In the genomic region with DNA sequence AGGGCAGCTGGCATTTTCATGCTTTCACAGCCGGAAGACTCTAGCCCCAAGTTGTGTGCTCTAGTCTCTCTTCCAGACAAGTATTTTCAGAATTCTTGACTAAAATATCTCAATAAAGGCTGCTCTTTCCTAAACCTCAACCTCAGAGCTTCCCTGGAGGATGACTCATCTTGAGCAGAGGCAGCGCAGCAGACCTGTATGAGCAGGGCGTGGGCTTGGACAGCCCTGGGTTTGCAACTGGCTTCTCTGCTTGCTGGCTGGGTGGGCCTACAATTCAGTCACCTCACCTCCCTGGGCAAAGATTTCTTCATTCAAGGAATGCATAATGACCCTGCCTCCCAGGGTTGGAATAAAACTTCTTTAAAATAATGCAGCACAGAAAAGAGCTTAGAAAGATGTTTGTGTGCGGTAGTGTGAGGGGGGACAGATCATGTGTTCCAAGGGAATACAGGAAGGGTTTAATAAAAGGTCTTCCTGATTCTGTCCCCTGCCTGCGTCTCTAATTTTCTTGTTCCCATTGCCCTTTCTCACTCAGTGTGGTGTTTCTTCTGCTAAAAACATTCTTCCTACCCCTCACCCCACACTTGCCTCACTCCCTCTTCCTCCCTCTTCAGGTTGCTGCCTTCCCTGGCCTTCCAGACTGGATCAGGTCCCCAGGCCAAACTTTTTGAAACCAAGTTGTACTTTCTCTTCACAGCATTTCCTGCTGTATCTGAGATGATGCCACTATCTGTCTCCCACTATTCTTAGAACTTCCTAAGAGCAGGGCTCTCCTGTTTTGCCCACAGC, we compare ENCODE assay signal across 11 cellular contexts. TPM values are rescaled to one million over a fixed set of nuclear protein-coding genes. Genes with fewer than 3 reads are reported as not detected.
DNase-seq lines count a peak whose midpoint lies in the region; ATAC-seq and TF ChIP-seq lines count a peak whose summit lies in the region.
"Had no signal": no experiment of that assay in that cellular context is flagged by ENCODE, and none has a peak within 500 bp of the region (broad histone marks: within the 10 kb centered on the region; RNA-seq: fewer than 3 reads in every experiment).

No MANE protein-coding gene starts in this region.

- no peaks in the 10 kb centered on the region; the same call in 1 of the 2 replicates for H3K27me3 ChIP-seq in IMR-90 (ENCODE audit: control insufficient read depth, insufficient read depth, low read length)
- H3K27me3 ChIP-seq in brain microvascular endothelial cell (replicated peaks) = no peaks in the 10 kb centered on the region
- H3K27me3 ChIP-seq in left lung = no peaks in the 10 kb centered on the region
- no peaks in the 10 kb centered on the region for H3K27me3 ChIP-seq in sigmoid colon

- H3K4me2 ChIP-seq in IMR-90 (ENCODE audit: low read depth, low read length) = no peak overlapping the region; the same call in 1 of the 2 replicates

- no peaks in the 10 kb centered on the region for H4K20me1 ChIP-seq in IMR-90 (ENCODE audit: insufficient read depth, low read length)

- H3K36me3 ChIP-seq in IMR-90 (ENCODE audit: control insufficient read depth, insufficient read depth, low read length) (no peaks in the 10 kb centered on the region), brain microvascular endothelial cell (replicated peaks) (no peaks in the 10 kb centered on the region), left lung (no peaks in the 10 kb centered on the region), sigmoid colon (no peaks in the 10 kb centered on the region)

- TF ChIP-seq EP300 in sigmoid colon (IDR thresholded peaks at IDR 0.05) = no peak

- peaks cover 13% of the 10 kb centered on the region for H3K4me1 ChIP-seq in IMR-90 (ENCODE audit: control insufficient read depth, insufficient read depth, low read length)
- H3K4me1 ChIP-seq in left lung = no peaks in the 10 kb centered on the region
- no peaks in the 10 kb centered on the region for H3K4me1 ChIP-seq in sigmoid colon

- H2BK120ac ChIP-seq in IMR-90 (ENCODE audit: low read depth, low read length) = peak overlapping the region; percentile 96

- no peak for TF ChIP-seq CTCF in IMR-90 (conservative IDR thresholded peaks at IDR 0.05; ENCODE audit: low read depth, low read length)
- TF ChIP-seq CTCF in brain microvascular endothelial cell (IDR thresholded peaks at IDR 0.05; ENCODE audit: low read depth, low read length, missing control alignments) = no peak
- TF ChIP-seq CTCF in left lung (IDR thresholded peaks at IDR 0.05) = no peak
- no peak for TF ChIP-seq CTCF in sigmoid colon (IDR thresholded peaks at IDR 0.05)

- H3K18ac ChIP-seq in IMR-90 (ENCODE audit: low read depth, low read length) = peak overlapping the region; percentile 81; the same call in 1 of the 2 replicates

- DNase-seq in AG20443 (ENCODE audit: low spot score) (peak; percentile 88), IMR-90 (peak; percentile 85), brain microvascular endothelial cell (peak; percentile 82), left lung (no peak), sigmoid colon (no peak), NAMALWA (ENCODE audit: low spot score) (no peak)
- no peak for DNase-seq in effector memory CD8-positive, alpha-beta T cell
- no peak for DNase-seq in activated naive CD8-positive, alpha-beta T cell treated with anti-CD3 and anti-CD28 coated beads for 36 hours
- DNase-seq: effector memory CD4-positive, alpha-beta T cell; NCI-H446 treated with DMSO at 0.1 percent for 48 hours had no signal

- 0 out of 4 replicates have a peak, but pooled peaks cover 0 to 4% of the 10 kb centered on the region in 2 experiments for H3K79me1 ChIP-seq in IMR-90 (ENCODE audit: low read depth in 1 of 2, low read length in 2 of 2)

- in situ Hi-C loops in IMR-90 (cut with MboI; ENCODE audit: low sequenced_read_pairs) = no loop called here
- in situ Hi-C loops in brain microvascular endothelial cell (cut with HindIII; ENCODE audit: low pct_ligation_motif_present, low sequenced_read_pairs) = no loop called here

- H3K9me3 Mint-ChIP-seq in effector memory CD8-positive, alpha-beta T cell = no peaks in the 10 kb centered on the region
- no peaks in the 10 kb centered on the region for H3K9me3 Mint-ChIP-seq in activated naive CD8-positive, alpha-beta T cell treated with anti-CD3 and anti-CD28 coated beads for 36 hours
- H3K9me3 Mint-ChIP-seq: T-helper 2 cell treated with Interferon-gamma antibody and Interleukin-4, amounts not matched to agents 5 μg/mL and 100 μg/mL, for 36 hours had no signal

- H3K56ac ChIP-seq in IMR-90 (ENCODE audit: extremely low read depth, insufficient read depth, low read length) = peak overlapping the region; percentile 81

- intact Hi-C loops in IMR-90 (cut with micrococcal nuclease) (loop anchor here (2.0 to 5.0 kb wide), 3 partner anchors 41 to 467 kb away; no protein-coding TSS in a partner anchor), left lung (cut with DNase I) (no loop called here), sigmoid colon (cut with DNase I) (no loop called here)

- H3K4ac ChIP-seq in IMR-90 (ENCODE audit: low read depth, low read length) = peak overlapping the region; percentile 95

- no peak overlapping the region for H3K4me3 Mint-ChIP-seq in effector memory CD8-positive, alpha-beta T cell
- no peak overlapping the region for H3K4me3 Mint-ChIP-seq in activated naive CD8-positive, alpha-beta T cell treated with anti-CD3 and anti-CD28 coated beads for 36 hours
- H3K4me3 Mint-ChIP-seq: T-helper 2 cell treated with Interferon-gamma antibody and Interleukin-4, amounts not matched to agents 5 μg/mL and 100 μg/mL, for 36 hours had no signal

- no peak overlapping the region for H3K9ac ChIP-seq in IMR-90 (ENCODE audit: low read depth, low read length)

- no TSS peak for BruUV-seq in IMR-90 (replicated peaks; lab: Mats Ljungman, UMichigan)

- POLR2A ChIA-PET in IMR-90 (lab: Charles Lee; ENCODE audit: unreplicated experiment) = no interaction called here

- peak overlapping the region; percentile 32 for H2AFZ ChIP-seq in IMR-90 (replicated peaks; ENCODE audit: low read length, poor library complexity)

- CTCF ChIA-PET in IMR-90 (lab: Yijun Ruan, JAX) = no interaction called here

- dilution Hi-C loops in IMR-90 (cut with HindIII; ENCODE audit: low sequenced_read_pairs, unreplicated experiment) = no loop called here

- H3K14ac ChIP-seq in IMR-90 (replicated peaks; ENCODE audit: low read depth, low read length) = peak overlapping the region; percentile 89

- WGBS in IMR-90 (ENCODE audit: extremely low coverage in 2 of 2, insufficient read length in 1 of 2), 2 experiments = no CpG with 5 or more reads among the region's 5 CpGs
- 78 to 80% methylated on average over 5 of the region's 5 CpGs for WGBS in sigmoid colon, 2 donors

- peak overlapping the region; percentile 89; the same call in 1 of the 2 replicates for H2AK5ac ChIP-seq in IMR-90 (ENCODE audit: low read depth, low read length)

- peaks cover 40 to 66% of the 10 kb centered on the region in 2 donors for H3K27me3 Mint-ChIP-seq in effector memory CD8-positive, alpha-beta T cell
- H3K27me3 Mint-ChIP-seq in activated naive CD8-positive, alpha-beta T cell treated with anti-CD3 and anti-CD28 coated beads for 36 hours = peaks cover 13% of the 10 kb centered on the region

- H4K8ac ChIP-seq in IMR-90 (ENCODE audit: low read depth in 2 of 2, low read length in 2 of 2) = peak overlapping the region; percentile 52 to 79; a peak in 3 of 4 replicates

- peak; percentile 76 for ATAC-seq in IMR-90 (ENCODE audit: low read depth)
- ATAC-seq in left lung = peak; percentile 44
- no peak for ATAC-seq in effector memory CD8-positive, alpha-beta T cell (replicated peaks)

- H4K5ac ChIP-seq in IMR-90 (ENCODE audit: low read depth, low read length) = no peak overlapping the region

- H3K9me1 ChIP-seq in IMR-90 (ENCODE audit: insufficient read depth, low read length) = peaks cover 12% of the 10 kb centered on the region

- H2BK15ac ChIP-seq in IMR-90 (ENCODE audit: low read depth, low read length) = peak overlapping the region; percentile 86; the same call in 2 of the 3 replicates

- H2BK5ac ChIP-seq in IMR-90 (ENCODE audit: low read depth, low read length, poor library complexity, severe bottlenecking) = peak overlapping the region; percentile 88

- no peak overlapping the region for H3K27ac Mint-ChIP-seq in effector memory CD8-positive, alpha-beta T cell
- no peak overlapping the region for H3K27ac Mint-ChIP-seq in activated naive CD8-positive, alpha-beta T cell treated with anti-CD3 and anti-CD28 coated beads for 36 hours
- H3K27ac Mint-ChIP-seq: T-helper 2 cell treated with Interferon-gamma antibody and Interleukin-4, amounts not matched to agents 5 μg/mL and 100 μg/mL, for 36 hours had no signal

- H4K91ac ChIP-seq in IMR-90 (ENCODE audit: insufficient read depth, low read depth, low read length) = peak overlapping the region; percentile 89

- no peak for TF ChIP-seq RAD21 in IMR-90 (IDR thresholded peaks at IDR 0.05; ENCODE audit: low read length)

- H2AK9ac ChIP-seq in IMR-90 (replicated peaks; ENCODE audit: low read depth, low read length, poor library complexity) = no peak overlapping the region

- TF ChIP-seq POLR2A in IMR-90 (IDR thresholded peaks at IDR 0.05; ENCODE audit: low read depth, low read length) = no peak
- no peak for TF ChIP-seq POLR2A in sigmoid colon (IDR thresholded peaks at IDR 0.05)

- H3K36me3 Mint-ChIP-seq in effector memory CD8-positive, alpha-beta T cell (ENCODE audit: insufficient read depth) = no peaks in the 10 kb centered on the region
- no peaks in the 10 kb centered on the region for H3K36me3 Mint-ChIP-seq in activated naive CD8-positive, alpha-beta T cell treated with anti-CD3 and anti-CD28 coated beads for 36 hours

- H3K23ac ChIP-seq in IMR-90 (ENCODE audit: low read depth, low read length) = peak overlapping the region; percentile 91; the same call in 1 of the 2 replicates

- no peaks in the 10 kb centered on the region for H3K4me1 Mint-ChIP-seq in effector memory CD8-positive, alpha-beta T cell (ENCODE audit: low read depth in 2 of 2)
- no peaks in the 10 kb centered on the region for H3K4me1 Mint-ChIP-seq in activated naive CD8-positive, alpha-beta T cell treated with anti-CD3 and anti-CD28 coated beads for 36 hours

- H2BK20ac ChIP-seq in IMR-90 (ENCODE audit: low read depth, low read length) = peak overlapping the region; percentile 91

- H3K9me3 ChIP-seq in IMR-90 (ENCODE audit: control insufficient read depth, insufficient read depth, low read length) = no peaks in the 10 kb centered on the region
- H3K9me3 ChIP-seq in left lung = no peaks in the 10 kb centered on the region
- H3K9me3 ChIP-seq in sigmoid colon = no peaks in the 10 kb centered on the region

- peak overlapping the region; percentile 83 for H3K27ac ChIP-seq in IMR-90 (ENCODE audit: insufficient read depth, low read length)
- H3K27ac ChIP-seq in brain microvascular endothelial cell = peak overlapping the region; percentile 67
- no peak overlapping the region for H3K27ac ChIP-seq in left lung
- H3K27ac ChIP-seq in sigmoid colon = no peak overlapping the region

- no peak overlapping the region for H3K4me3 ChIP-seq in IMR-90 (ENCODE audit: insufficient read depth, low read depth, low read length)
- no peak overlapping the region for H3K4me3 ChIP-seq in brain microvascular endothelial cell (ENCODE audit: low read depth, low read length)
- no peak overlapping the region for H3K4me3 ChIP-seq in left lung
- H3K4me3 ChIP-seq in sigmoid colon = no peak overlapping the region

RNA-seq across cellular contexts. Expression of gene MAP1B, which starts 39.4 kb away (rescaled TPM):
- total RNA-seq in IMR-90 (2012; rRNA removed) (183 and 212 TPM in 2 replicates), left lung (10 to 100 TPM; 53.0 to 62.6 TPM), sigmoid colon (100 to 1,000 TPM in 3 of 4 donors, 10 to 100 TPM in 1; 98.6 to 659 (median 288) TPM)
- polyA plus RNA-seq in IMR-90 (2012; rRNA removed) (38.8 and 41.1 TPM in 2 replicates), sigmoid colon (1 to 10 TPM in 2 of 3 donors, under 1 TPM in 1; 0.69 to 5.0 (median 1.2) TPM)
- 19.2 and 29.1 TPM in 2 replicates for polyA plus RNA-seq in IMR-90 (2012; cell fraction: cytosol; rRNA removed)
- 33.2 and 44.8 TPM in 2 replicates for polyA plus RNA-seq in IMR-90 (2012; cell fraction: nucleus; rRNA removed; ENCODE audit: low replicate concordance)
- under 1 TPM; 0.10 to 0.27 TPM for total RNA-seq in activated naive CD8-positive, alpha-beta T cell treated with anti-CD3 and anti-CD28 coated beads for 36 hours

Comparison
In these comparisons a context has a peak if more than half of its experiments do, and no peak if none do; other contexts are left out.
1. DNase-seq: peak in AG20443 (single experiment), IMR-90 (single experiment) and brain microvascular endothelial cell (single experiment); none in left lung (0 of 2), effector memory CD8-positive, alpha-beta T cell (0 of 3), sigmoid colon (single experiment), NAMALWA (single experiment) and activated naive CD8-positive, alpha-beta T cell treated with anti-CD3 and anti-CD28 coated beads for 36 hours (single experiment).
2. H3K27ac ChIP-seq: peak in IMR-90 (single experiment) and brain microvascular endothelial cell (single experiment); none in left lung (0 of 2) and sigmoid colon (0 of 4).
3. RNA of gene MAP1B, which starts 39.4 kb away (total RNA-seq): 98.6 to 659 TPM in sigmoid colon, 183 to 212 TPM in IMR-90 and 53.0 to 62.6 TPM in left lung; 0.10 to 0.27 TPM in activated naive CD8-positive, alpha-beta T cell treated with anti-CD3 and anti-CD28 coated beads for 36 hours; every median in the first group is over 10 times any median in the second.